8 cellular contexts compared by ENCODE assay signal in the genomic region with DNA sequence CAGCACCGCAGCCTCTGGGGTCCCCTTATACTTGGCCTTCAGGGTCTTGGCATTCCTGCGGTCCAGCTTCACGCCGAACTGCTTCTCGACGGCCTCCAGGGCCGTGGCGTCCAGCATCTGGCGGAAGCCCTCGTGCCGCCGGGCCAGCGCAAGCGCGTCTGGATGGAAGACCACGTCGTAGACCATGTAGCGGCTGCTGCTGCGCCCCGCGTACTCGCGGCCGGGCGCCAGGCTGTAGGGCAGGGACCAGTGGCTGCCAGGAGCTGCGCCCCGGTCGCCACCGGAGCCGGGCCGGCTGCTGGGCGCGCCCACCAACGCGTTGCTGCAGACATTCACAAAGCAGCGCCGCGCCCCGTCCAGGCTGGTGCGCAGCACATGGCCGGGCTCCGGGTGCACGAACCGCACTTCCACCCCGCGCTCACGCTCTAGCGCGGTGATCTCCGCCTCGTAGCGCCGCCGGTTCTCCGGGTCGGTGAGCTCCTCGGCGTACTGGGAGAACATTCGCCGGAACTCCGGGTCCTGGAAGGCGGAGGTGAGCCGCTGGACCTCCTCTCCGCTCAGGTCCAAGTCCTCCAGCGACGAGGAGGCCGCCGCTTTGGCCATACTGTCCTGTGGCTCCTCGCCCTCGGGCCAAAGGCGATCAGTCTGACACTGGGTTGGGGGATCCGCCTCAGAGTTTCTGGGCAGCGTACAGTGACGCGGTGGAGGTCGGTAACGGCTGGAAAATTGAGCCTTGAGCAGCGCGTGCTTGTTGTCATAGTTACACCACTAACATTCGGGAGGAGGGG. TPM values are rescaled to one million over a fixed set of nuclear protein-coding genes. Genes with fewer than 3 reads are reported as not detected.
DNase-seq lines count a peak whose midpoint lies in the region; ATAC-seq and TF ChIP-seq lines count a peak whose summit lies in the region.

A gene with protein sequence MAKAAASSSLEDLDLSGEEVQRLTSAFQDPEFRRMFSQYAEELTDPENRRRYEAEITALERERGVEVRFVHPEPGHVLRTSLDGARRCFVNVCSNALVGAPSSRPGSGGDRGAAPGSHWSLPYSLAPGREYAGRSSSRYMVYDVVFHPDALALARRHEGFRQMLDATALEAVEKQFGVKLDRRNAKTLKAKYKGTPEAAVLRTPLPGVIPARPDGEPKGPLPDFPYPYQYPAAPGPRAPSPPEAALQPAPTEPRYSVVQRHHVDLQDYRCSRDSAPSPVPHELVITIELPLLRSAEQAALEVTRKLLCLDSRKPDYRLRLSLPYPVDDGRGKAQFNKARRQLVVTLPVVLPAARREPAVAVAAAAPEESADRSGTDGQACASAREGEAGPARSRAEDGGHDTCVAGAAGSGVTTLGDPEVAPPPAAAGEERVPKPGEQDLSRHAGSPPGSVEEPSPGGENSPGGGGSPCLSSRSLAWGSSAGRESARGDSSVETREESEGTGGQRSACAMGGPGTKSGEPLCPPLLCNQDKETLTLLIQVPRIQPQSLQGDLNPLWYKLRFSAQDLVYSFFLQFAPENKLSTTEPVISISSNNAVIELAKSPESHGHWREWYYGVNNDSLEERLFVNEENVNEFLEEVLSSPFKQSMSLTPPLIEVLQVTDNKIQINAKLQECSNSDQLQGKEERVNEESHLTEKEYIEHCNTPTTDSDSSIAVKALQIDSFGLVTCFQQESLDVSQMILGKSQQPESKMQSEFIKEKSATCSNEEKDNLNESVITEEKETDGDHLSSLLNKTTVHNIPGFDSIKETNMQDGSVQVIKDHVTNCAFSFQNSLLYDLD (minus strand): TSS at position 698 of the 788 bp plus-strand sequence. CDS start 95 bp downstream, at position 603.

- no peaks in the 10 kb centered on the region for H3K9me3 Mint-ChIP-seq in neural crest cell

- H3K27me3 Mint-ChIP-seq in neural crest cell (ENCODE audit: low read depth): no peaks in the 10 kb centered on the region

- no peaks in the 10 kb centered on the region for H3K9me3 ChIP-seq in Peyer's patch

- no peaks in the 10 kb centered on the region for H3K36me3 ChIP-seq in Peyer's patch

- H3K4me3 ChIP-seq in Peyer's patch: peak within 1 kb of the TSS; percentile 82 to 96 (median 86)
- H3K4me3 ChIP-seq in fibroblast of pulmonary artery (replicated peaks; ENCODE audit: low read depth, low read length): peak within 1 kb of the TSS; percentile 93

- H3K27ac Mint-ChIP-seq in neural crest cell (ENCODE audit: unreplicated experiment): peak within 1 kb of the TSS; percentile 98

- peak within 1 kb of the TSS; percentile 98 for H3K4me3 Mint-ChIP-seq in neural crest cell

- TF ChIP-seq POLR2A in Peyer's patch (IDR thresholded peaks at IDR 0.05): no peak

- no peak for TF ChIP-seq CTCF in Peyer's patch (IDR thresholded peaks at IDR 0.05)
- no peak for TF ChIP-seq CTCF in fibroblast of pulmonary artery (IDR thresholded peaks at IDR 0.05; ENCODE audit: low read length, missing control alignments)
- TF ChIP-seq CTCF in neural crest cell (conservative IDR thresholded peaks at IDR 0.05): no peak

- H3K27me3 ChIP-seq in Peyer's patch: no peaks in the 10 kb centered on the region

- peaks cover 15% of the 10 kb centered on the region for H3K36me3 Mint-ChIP-seq in neural crest cell (ENCODE audit: low read depth)

- peaks cover 41% of the 10 kb centered on the region for H3K4me1 Mint-ChIP-seq in neural crest cell

- peak; percentile 37 for ATAC-seq in GM21576 (IDR thresholded peaks at IDR 0.05; ENCODE audit: unreplicated experiment)

- peaks cover 0 to 24% (median 13%) of the 10 kb centered on the region in 4 donors for H3K4me1 ChIP-seq in Peyer's patch

- peak; percentile 74 for DNase-seq in DMS53 treated with DMSO at 0.1 percent for 48 hours (lab: John Stamatoyannopoulos, UW; ENCODE audit: unreplicated experiment)
- peak; percentile 29 for DNase-seq in HuH-7.5 (ENCODE audit: low spot score)
- peak; percentile 60 to 89 (median 84) for DNase-seq in Peyer's patch
- peak; percentile 53 for DNase-seq in activated effector memory CD4-positive, alpha-beta T cell treated with Interleukin-2 at 50 U/mL for 16 hours
- DNase-seq in fibroblast of pulmonary artery (ENCODE audit: low read depth): peak; percentile 76
- peak; percentile 48 for DNase-seq in neural crest cell (ENCODE audit: low read depth, low spot score)
- peak; percentile 40 for DNase-seq in superior temporal gyrus (ENCODE audit: extremely low spot score)

- H3K27ac ChIP-seq in Peyer's patch: peak within 1 kb of the TSS; percentile 92 to 99 (median 97)

RNA-seq across cellular contexts. Expression of the gene that starts here (rescaled TPM):
- total RNA-seq in Peyer's patch (10 to 100 TPM; 10.7 to 17.4 (median 16.3) TPM), neural crest cell (18.9 and 20.4 TPM in 2 replicates)

Comparison
In these comparisons a context has a peak if more than half of its experiments do, and no peak if none do; other contexts are left out.
1. Peak in every context shown above with its lines: DNase-seq, ATAC-seq, H3K4me3 ChIP-seq and H3K27ac ChIP-seq.
2. DNase-seq: peak in every context shown above with its lines; median percentile 84 in Peyer's patch; 76 in fibroblast of pulmonary artery; 74 in DMS53 treated with DMSO at 0.1 percent for 48 hours; 53 in activated effector memory CD4-positive, alpha-beta T cell treated with Interleukin-2 at 50 U/mL for 16 hours; 48 in neural crest cell; 40 in superior temporal gyrus; 29 in HuH-7.5.